ENCODE assay signal across 8 cellular contexts in genomic region chr16:18789515-18789849, GRCh38. TPM values are rescaled to one million over a fixed set of nuclear protein-coding genes. Genes with fewer than 3 reads are reported as not detected.
DNase-seq lines count a peak whose midpoint lies in the region; ATAC-seq and FAIRE-seq lines count a peak whose summit lies in the region.

No MANE protein-coding gene starts in this region.

- no peaks in the 10 kb centered on the region for H3K9me3 Mint-ChIP-seq in dendritic cell treated with granulocyte-macrophage colony-stimulating factor and Interleukin-4, amounts not matched to agents 40 ng/mL and 50 ng/mL, for 4 days
- peaks cover 0 to 6% (median 0%) of the 10 kb centered on the region in 11 donors for H3K9me3 Mint-ChIP-seq in naive thymus-derived CD4-positive, alpha-beta T cell

- peaks cover 64% of the 10 kb centered on the region for H3K36me3 ChIP-seq in ACC112 (ENCODE audit: insufficient read depth, low read length)
- peaks cover 94% of the 10 kb centered on the region for H3K36me3 ChIP-seq in KOPT-K1 (ENCODE audit: insufficient read depth, low read length)
- H3K36me3 ChIP-seq in naive thymus-derived CD4-positive, alpha-beta T cell (ENCODE audit: control insufficient read depth in 2 of 3, insufficient read depth in 3 of 3, low read length in 3 of 3) = peaks cover 13 to 73% (median 25%) of the 10 kb centered on the region in 3 experiments

- peak overlapping the region; percentile 67 for H3K27ac ChIP-seq in ACC112 (ENCODE audit: low read depth, low read length)
- H3K27ac ChIP-seq in KOPT-K1 (ENCODE audit: low read depth, low read length, poor library complexity, severe bottlenecking) = peak overlapping the region; percentile 79
- peak overlapping the region; percentile 91 for H3K27ac ChIP-seq in naive thymus-derived CD4-positive, alpha-beta T cell (ENCODE audit: low read depth, low read length)

- H3K4me3 Mint-ChIP-seq in dendritic cell treated with granulocyte-macrophage colony-stimulating factor and Interleukin-4, amounts not matched to agents 40 ng/mL and 50 ng/mL, for 4 days = peak overlapping the region; percentile 98
- peak overlapping the region; percentile 92 to 99 (median 96) for H3K4me3 Mint-ChIP-seq in naive thymus-derived CD4-positive, alpha-beta T cell

- peaks cover 43% of the 10 kb centered on the region for H3K4me1 Mint-ChIP-seq in dendritic cell treated with granulocyte-macrophage colony-stimulating factor and Interleukin-4, amounts not matched to agents 40 ng/mL and 50 ng/mL, for 4 days (ENCODE audit: low read depth)
- H3K4me1 Mint-ChIP-seq in naive thymus-derived CD4-positive, alpha-beta T cell = peaks cover 38 to 69% (median 56%) of the 10 kb centered on the region in 7 donors

- H3K27ac Mint-ChIP-seq in dendritic cell treated with granulocyte-macrophage colony-stimulating factor and Interleukin-4, amounts not matched to agents 40 ng/mL and 50 ng/mL, for 4 days = peak overlapping the region; percentile 90
- peak overlapping the region; percentile 89 to 96 (median 94) for H3K27ac Mint-ChIP-seq in naive thymus-derived CD4-positive, alpha-beta T cell

- H3K4me3 ChIP-seq in ACC112 (ENCODE audit: low read depth, low read length) = peak overlapping the region; percentile 89
- peak overlapping the region; percentile 98 for H3K4me3 ChIP-seq in naive thymus-derived CD4-positive, alpha-beta T cell (ENCODE audit: low read length)

- FAIRE-seq in RCC 7860 (lab: Jason Lieb, UNC) = no peak

- ATAC-seq in naive thymus-derived CD4-positive, alpha-beta T cell = no peak

- H3K79me2 ChIP-seq in ACC112 (ENCODE audit: control insufficient read depth, insufficient read depth, low read length, unreplicated experiment) = peaks cover 57% of the 10 kb centered on the region

- peaks cover 89% of the 10 kb centered on the region for H3K36me3 Mint-ChIP-seq in dendritic cell treated with granulocyte-macrophage colony-stimulating factor and Interleukin-4, amounts not matched to agents 40 ng/mL and 50 ng/mL, for 4 days (ENCODE audit: low read depth)
- H3K36me3 Mint-ChIP-seq in naive thymus-derived CD4-positive, alpha-beta T cell = peaks cover 19 to 67% (median 53%) of the 10 kb centered on the region in 5 donors

- H3K9me3 ChIP-seq in KOPT-K1 (ENCODE audit: insufficient read depth, low read length, poor library complexity, severe bottlenecking) = no peaks in the 10 kb centered on the region
- no peaks in the 10 kb centered on the region for H3K9me3 ChIP-seq in naive thymus-derived CD4-positive, alpha-beta T cell (ENCODE audit: control insufficient read depth in 2 of 3, low read length in 3 of 3)

- CTCF ChIA-PET in naive thymus-derived CD4-positive, alpha-beta T cell (lab: Charles Lee) = interaction anchor here (1.1 to 1.3 kb wide), 3 partner anchors 10 to 15 kb away, joined by 3 to 9 read pairs (median 6); partner anchors contain the start of gene ARL6IP1

- no peaks in the 10 kb centered on the region for H3K27me3 ChIP-seq in ACC112 (ENCODE audit: insufficient read depth, low read length)
- no peaks in the 10 kb centered on the region for H3K27me3 ChIP-seq in naive thymus-derived CD4-positive, alpha-beta T cell (ENCODE audit: control insufficient read depth in 2 of 2, insufficient read depth in 2 of 2, low read length in 2 of 2)

- intact Hi-C loops in dendritic cell treated with granulocyte-macrophage colony-stimulating factor and Interleukin-4, amounts not matched to agents 40 ng/mL and 50 ng/mL, for 4 days (cut with micrococcal nuclease) = no loop called here
- intact Hi-C loops in naive thymus-derived CD4-positive, alpha-beta T cell (cut with micrococcal nuclease) = no loop called here

- DNase-seq in naive thymus-derived CD4-positive, alpha-beta T cell = no peak
- DNase-seq in NCI-H446 treated with DMSO at 0.1 percent for 48 hours (lab: John Stamatoyannopoulos, UW) = no peak
- no peak for DNase-seq in NCI-H187 treated with DMSO at 0.1 percent for 48 hours (lab: John Stamatoyannopoulos, UW)
- DNase-seq in RCC 7860 (ENCODE audit: low spot score) = no peak
- no peak for DNase-seq in NCI-H146 (lab: John Stamatoyannopoulos, UW)

- peaks cover 44% of the 10 kb centered on the region for H3K4me1 ChIP-seq in ACC112 (ENCODE audit: control insufficient read depth, insufficient read depth, low read length, unreplicated experiment)
- peaks cover 22 to 49% of the 10 kb centered on the region in 2 donors for H3K4me1 ChIP-seq in naive thymus-derived CD4-positive, alpha-beta T cell (ENCODE audit: control insufficient read depth in 2 of 2, insufficient read depth in 2 of 2, low read length in 2 of 2)

- POLR2A ChIA-PET in naive thymus-derived CD4-positive, alpha-beta T cell (lab: Charles Lee) = interaction anchor here (0.7 to 6.0 kb wide), 7 partner anchors 12 to 1776 kb away, joined by 3 to 130 read pairs (median 4); partner anchors contain the start of genes ARL6IP1, COQ7 and VPS35L

- H3K27me3 Mint-ChIP-seq in dendritic cell treated with granulocyte-macrophage colony-stimulating factor and Interleukin-4, amounts not matched to agents 40 ng/mL and 50 ng/mL, for 4 days = no peaks in the 10 kb centered on the region
- peaks cover 0 to 2% (median 0%) of the 10 kb centered on the region in 5 donors for H3K27me3 Mint-ChIP-seq in naive thymus-derived CD4-positive, alpha-beta T cell

- H2AFZ ChIP-seq in ACC112 (ENCODE audit: low read length, unreplicated experiment) = no peak overlapping the region

RNA-seq across cellular contexts. Expression of gene RPS15A, which starts 0.7 kb away (rescaled TPM):
- 1,000 to 10,000 TPM; 2,060 to 3,897 (median 3,815) TPM for total RNA-seq in naive thymus-derived CD4-positive, alpha-beta T cell
- 1,000 to 10,000 TPM; 4,571 to 5,300 TPM for polyA plus RNA-seq in naive thymus-derived CD4-positive, alpha-beta T cell

RNA-seq across cellular contexts. Expression of gene ARL6IP1, which starts 11.9 kb away (rescaled TPM):
- total RNA-seq in naive thymus-derived CD4-positive, alpha-beta T cell = 100 to 1,000 TPM in 2 of 5 experiments, 10 to 100 TPM in 3; 82.9 to 208 (median 94.4) TPM
- 100 to 1,000 TPM; 174 to 182 TPM for polyA plus RNA-seq in naive thymus-derived CD4-positive, alpha-beta T cell
